Comparison of ENCODE assay signal across 21 cellular contexts in the genomic region with DNA sequence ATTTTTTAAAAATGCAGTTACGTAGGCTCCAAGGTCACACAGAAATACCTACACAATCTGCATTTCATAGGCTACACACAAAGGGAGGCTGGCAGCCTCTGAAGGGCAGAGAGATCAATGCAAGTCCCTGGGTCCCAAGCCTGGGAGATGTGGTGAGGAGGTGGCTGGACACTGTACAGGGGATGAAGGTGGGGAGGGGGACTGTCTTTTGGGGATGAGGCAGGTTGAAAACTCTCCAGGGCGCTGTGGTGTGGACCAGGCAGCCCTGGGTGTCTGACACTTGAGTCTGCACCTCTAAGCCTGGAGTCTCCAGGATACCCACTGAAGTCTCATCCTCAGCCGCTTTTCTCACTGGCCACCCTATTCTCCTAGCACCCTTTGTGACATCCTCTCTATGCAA. TPM values are rescaled to one million over a fixed set of nuclear protein-coding genes. Genes with fewer than 3 reads are reported as not detected.
DNase-seq lines count a peak whose midpoint lies in the region; ATAC-seq, FAIRE-seq and TF ChIP-seq lines count a peak whose summit lies in the region.
"Had no signal": no experiment of that assay in that cellular context is flagged by ENCODE, and none has a peak within 500 bp of the region (broad histone marks: within the 10 kb centered on the region; RNA-seq: fewer than 3 reads in every experiment).

No MANE protein-coding gene starts in this region.

- H2AFZ ChIP-seq in HepG2 (ENCODE audit: low read length) (no peak overlapping the region), endothelial cell of umbilical vein (ENCODE audit: low read depth, low read length) (no peak overlapping the region)
- H2AFZ ChIP-seq: GM23248 had no signal

- H3K27me3 Mint-ChIP-seq in stimulated activated naive B cell treated with anti-CD40 and anti-IgM and Interleukin-4, amounts not matched to agents 10 μg/mL and 1 μg/mL and 100 μg/mL, for 72 hours = no peaks in the 10 kb centered on the region

- H3K9me3 ChIP-seq in HepG2 (ENCODE audit: low read length) (no peaks in the 10 kb centered on the region), right lobe of liver (no peaks in the 10 kb centered on the region), endothelial cell of umbilical vein (replicated peaks; ENCODE audit: control insufficient read depth, insufficient read depth, low read length) (no peaks in the 10 kb centered on the region), gastrocnemius medialis (no peaks in the 10 kb centered on the region), prostate gland (no peaks in the 10 kb centered on the region)
- H3K9me3 ChIP-seq: Caco-2 had no signal

- dilution Hi-C loops in endothelial cell of umbilical vein (cut with MboI; ENCODE audit: extremely low pct_ligation_motif_present, low sequenced_read_pairs) = loop anchor here (25.0 kb wide), 1 partner anchor 126 kb away; no protein-coding TSS in a partner anchor

- no peaks in the 10 kb centered on the region for H3K79me2 ChIP-seq in HepG2 (ENCODE audit: insufficient read depth, low read length)
- H3K79me2 ChIP-seq in endothelial cell of umbilical vein (ENCODE audit: control insufficient read depth, insufficient read depth, low read length) = peaks cover 25% of the 10 kb centered on the region

- TF ChIP-seq EP300 in HepG2 (IDR thresholded peaks at IDR 0.05; ENCODE audit: low read depth in 2 of 2, low read length in 2 of 2) (no peak), HepG2 (CRISPR knock-in tag; IDR thresholded peaks at IDR 0.05; ENCODE audit: borderline replicate concordance) (no peak)

- H3K27me3 ChIP-seq in HepG2 (ENCODE audit: control insufficient read depth in 1 of 2, insufficient read depth in 2 of 2, low read length in 2 of 2) = no peaks in the 10 kb centered on the region
- no peaks in the 10 kb centered on the region for H3K27me3 ChIP-seq in right lobe of liver
- no peaks in the 10 kb centered on the region for H3K27me3 ChIP-seq in endothelial cell of umbilical vein (ENCODE audit: control insufficient read depth in 2 of 2, insufficient read depth in 2 of 2, low read length in 2 of 2)
- H3K27me3 ChIP-seq in gastrocnemius medialis = no peaks in the 10 kb centered on the region
- no peaks in the 10 kb centered on the region for H3K27me3 ChIP-seq in prostate gland (replicated peaks; ENCODE audit: insufficient read depth)

- H3K4me2 ChIP-seq in HepG2 (ENCODE audit: low read depth, low read length) (no peak overlapping the region), endothelial cell of umbilical vein (ENCODE audit: insufficient read depth, low read length) (no peak overlapping the region)

- H3K4me3 Mint-ChIP-seq in stimulated activated naive B cell treated with anti-CD40 and anti-IgM and Interleukin-4, amounts not matched to agents 10 μg/mL and 1 μg/mL and 100 μg/mL, for 72 hours = no peak overlapping the region
- H3K4me3 Mint-ChIP-seq: CD8-positive, alpha-beta T cell had no signal

- H3K4me1 Mint-ChIP-seq in stimulated activated naive B cell treated with anti-CD40 and anti-IgM and Interleukin-4, amounts not matched to agents 10 μg/mL and 1 μg/mL and 100 μg/mL, for 72 hours = peaks cover 10 to 19% of the 10 kb centered on the region in 2 donors

- H3K27ac ChIP-seq in HepG2 (ENCODE audit: extremely low read length, insufficient read depth, low read length) (no peak overlapping the region), right lobe of liver (no peak overlapping the region), endothelial cell of umbilical vein (ENCODE audit: insufficient read depth, low read depth, low read length) (no peak overlapping the region), gastrocnemius medialis (no peak overlapping the region), prostate gland (no peak overlapping the region)
- H3K27ac ChIP-seq: GM23248 had no signal

- H3K27ac Mint-ChIP-seq in stimulated activated naive B cell treated with anti-CD40 and anti-IgM and Interleukin-4, amounts not matched to agents 10 μg/mL and 1 μg/mL and 100 μg/mL, for 72 hours = peak overlapping the region; percentile 37
- H3K27ac Mint-ChIP-seq: CD8-positive, alpha-beta T cell had no signal

- CTCF ChIA-PET in HepG2 (lab: Yijun Ruan, JAX; ENCODE audit: low intra/inter-chr PET ratio, low total read pairs) (no interaction called here), endothelial cell of umbilical vein (lab: Charles Lee) (interaction anchor here (0.5 to 4.1 kb wide), 4 partner anchors 106 to 164 kb away, joined by 3 to 31 read pairs (median 18); no protein-coding TSS in a partner anchor)

- H3K9me3 Mint-ChIP-seq in stimulated activated naive B cell treated with anti-CD40 and anti-IgM and Interleukin-4, amounts not matched to agents 10 μg/mL and 1 μg/mL and 100 μg/mL, for 72 hours = no peaks in the 10 kb centered on the region
- H3K9me3 Mint-ChIP-seq: CD8-positive, alpha-beta T cell had no signal

- FAIRE-seq in HepG2 (lab: Jason Lieb, UNC) (no peak), endothelial cell of umbilical vein (lab: Jason Lieb, UNC) (no peak)
- FAIRE-seq: G401.6, GM12878, GM18507, GM19239, H1 had no signal

- peaks cover 76 to 79% of the 10 kb centered on the region in 2 donors for H3K36me3 Mint-ChIP-seq in stimulated activated naive B cell treated with anti-CD40 and anti-IgM and Interleukin-4, amounts not matched to agents 10 μg/mL and 1 μg/mL and 100 μg/mL, for 72 hours

- H3K9ac ChIP-seq in HepG2 (ENCODE audit: insufficient read depth, low read depth, low read length) (no peak overlapping the region), endothelial cell of umbilical vein (replicated peaks; ENCODE audit: extremely low read depth, insufficient read depth, low read length) (no peak overlapping the region)
- H3K9ac ChIP-seq: GM23248 had no signal

- no peak for TF ChIP-seq RAD21 in HepG2 (CRISPR knock-in tag; IDR thresholded peaks at IDR 0.05)

- H3K9me1 ChIP-seq in endothelial cell of umbilical vein (replicated peaks; ENCODE audit: control insufficient read depth, extremely low read depth, insufficient read depth, low read length) = no peaks in the 10 kb centered on the region

- DNase-seq in HepG2 (ENCODE audit: low spot score) = no peak
- no peak for DNase-seq in right lobe of liver
- DNase-seq in endothelial cell of umbilical vein (ENCODE audit: low read depth, low spot score) = peak; percentile 51
- no peak for DNase-seq in stimulated activated naive B cell treated with anti-CD40 and anti-IgM and Interleukin-4, amounts not matched to agents 10 μg/mL and 1 μg/mL and 100 μg/mL, for 72 hours
- DNase-seq in gastrocnemius medialis = no peak
- DNase-seq in hippocampal formation (lab: John Stamatoyannopoulos, UW) = no peak
- DNase-seq in prostate gland (ENCODE audit: low spot score) = no peak
- DNase-seq: C1 segment of cervical spinal cord; Caco-2; CD8-positive, alpha-beta T cell; DMS153; DND-41; GM23248; H7; HCEC 1CT had no signal

- POLR2A ChIA-PET in HepG2 (lab: Yijun Ruan, JAX) (no interaction called here), endothelial cell of umbilical vein (lab: Charles Lee) (no interaction called here)

- intact Hi-C loops in HepG2 (cut with micrococcal nuclease; ENCODE audit: unreplicated experiment) (no loop called here), right lobe of liver (cut with DNase I) (no loop called here), endothelial cell of umbilical vein (cut with micrococcal nuclease) (no loop called here), gastrocnemius medialis (cut with DNase I; ENCODE audit: low total_unique reads) (no loop called here), prostate gland (cut with DNase I) (no loop called here)

- peaks cover 28% of the 10 kb centered on the region for H3K4me1 ChIP-seq in HepG2 (ENCODE audit: insufficient read depth, low read length)
- H3K4me1 ChIP-seq in right lobe of liver = no peaks in the 10 kb centered on the region
- H3K4me1 ChIP-seq in endothelial cell of umbilical vein (ENCODE audit: control insufficient read depth, extremely low read depth, insufficient read depth, low read length) = peaks cover 15% of the 10 kb centered on the region
- H3K4me1 ChIP-seq in gastrocnemius medialis = no peaks in the 10 kb centered on the region
- H3K4me1 ChIP-seq in prostate gland (replicated peaks) = no peaks in the 10 kb centered on the region
- H3K4me1 ChIP-seq: Caco-2 had no signal

- TF ChIP-seq CTCF in HepG2 (CRISPR knock-in tag; IDR thresholded peaks at IDR 0.05) (no peak), right lobe of liver (IDR thresholded peaks at IDR 0.05) (no peak), endothelial cell of umbilical vein (IDR thresholded peaks at IDR 0.05; ENCODE audit: extremely low read depth in 1 of 2, insufficient read depth in 1 of 2, low read depth in 1 of 2, low read length in 2 of 2) (no peak), gastrocnemius medialis (IDR thresholded peaks at IDR 0.05 in 4 of 5, conservative IDR thresholded peaks at IDR 0.05 in 1 of 5) (no peak), prostate gland (IDR thresholded peaks at IDR 0.05) (no peak)

- ATAC-seq in HepG2 = no peak
- ATAC-seq in right lobe of liver = no peak
- ATAC-seq in stimulated activated naive B cell treated with anti-CD40 and anti-IgM and Interleukin-4, amounts not matched to agents 10 μg/mL and 1 μg/mL and 100 μg/mL, for 72 hours (replicated peaks) = no peak
- no peak for ATAC-seq in gastrocnemius medialis
- ATAC-seq: CD8-positive, alpha-beta T cell; GM12878 had no signal

- in situ Hi-C loops in HepG2 (cut with HindIII; ENCODE audit: extremely low pct_ligation_motif_present, low pct_unique_long_range_greater_than_20kb) = no loop called here
- in situ Hi-C loops in GM18951 (cut with MboI; ENCODE audit: low sequenced_read_pairs, unreplicated experiment) = no loop called here
- in situ Hi-C loops in gastrocnemius medialis (cut with MboI; ENCODE audit: low sequenced_read_pairs in 4 of 4) = no loop called here

- no TSS peak for BruUV-seq in HepG2 (replicated peaks; lab: Mats Ljungman, UMichigan)
- no TSS peak for BruUV-seq in endothelial cell of umbilical vein (replicated peaks; lab: Mats Ljungman, UMichigan)

- 94% methylated on average over 3 of the region's 3 CpGs for WGBS in HepG2 (ENCODE audit: low lambda C conversion rate)
- 84% methylated on average over 2 of the region's 3 CpGs for WGBS in right lobe of liver (ENCODE audit: insufficient coverage, low coverage, low lambda C conversion rate, missing lambda C conversion rate)
- WGBS in prostate gland = 100% methylated on average over 3 of the region's 3 CpGs

- 0 out of 4 replicates have a peak, but pooled peaks of 1 of the 2 experiments have one; percentile 3 for TF ChIP-seq POLR2A in HepG2 (IDR thresholded peaks at IDR 0.05; ENCODE audit: insufficient read depth in 1 of 2, low read depth in 2 of 2, low read length in 2 of 2)
- TF ChIP-seq POLR2A in right lobe of liver (IDR thresholded peaks at IDR 0.05) = no peak
- TF ChIP-seq POLR2A in GM18951 (IDR thresholded peaks at IDR 0.05; ENCODE audit: extremely low read depth, insufficient read depth, insufficient read length) = peak; percentile 20
- peak; percentile 32 for TF ChIP-seq POLR2A in endothelial cell of umbilical vein (IDR thresholded peaks at IDR 0.05; ENCODE audit: low read depth, low read length)
- TF ChIP-seq POLR2A in gastrocnemius medialis (IDR thresholded peaks at IDR 0.05) = no peak
- TF ChIP-seq POLR2A in prostate gland (IDR thresholded peaks at IDR 0.05) = no peak

- H3K36me3 ChIP-seq in HepG2 (replicated peaks in 1 of 2; ENCODE audit: control insufficient read depth in 1 of 2, insufficient read depth in 2 of 2, low read length in 2 of 2) (peaks cover 71 to 97% of the 10 kb centered on the region in 2 experiments), right lobe of liver (peaks cover 9 to 96% (median 59%) of the 10 kb centered on the region in 4 donors), endothelial cell of umbilical vein (ENCODE audit: control insufficient read depth in 2 of 2, extremely low read depth in 1 of 2, insufficient read depth in 2 of 2, low read length in 2 of 2) (peaks cover 83 to 89% of the 10 kb centered on the region in 2 experiments), gastrocnemius medialis (peaks cover 5 to 96% of the 10 kb centered on the region in 2 donors), prostate gland (peaks cover 17 to 20% of the 10 kb centered on the region in 2 donors)

- H3K4me3 ChIP-seq in HepG2 (replicated peaks in 1 of 3; ENCODE audit: insufficient read depth in 1 of 3, low read depth in 2 of 3, low read length in 3 of 3) (no peak overlapping the region), right lobe of liver (no peak overlapping the region), endothelial cell of umbilical vein (replicated peaks in 1 of 3; ENCODE audit: insufficient read depth in 1 of 3, low read depth in 1 of 3, low read length in 3 of 3) (no peak overlapping the region), gastrocnemius medialis (no peak overlapping the region), prostate gland (no peak overlapping the region)
- H3K4me3 ChIP-seq: GM12878, GM23248 had no signal

- H4K20me1 ChIP-seq in HepG2 (ENCODE audit: insufficient read depth, low read length) = peaks cover 17% of the 10 kb centered on the region; the same call in 1 of the 2 replicates
- no peaks in the 10 kb centered on the region for H4K20me1 ChIP-seq in endothelial cell of umbilical vein (replicated peaks; ENCODE audit: control insufficient read depth, extremely low read depth, insufficient read depth, low read length)

RNA-seq across cellular contexts. Expression of gene TXNDC5, which starts 24.5 kb away (rescaled TPM):
- total RNA-seq in HepG2 (2016; rRNA removed; fragmentation: Illumina TruSeq; extraction: Trizol) (376 and 578 TPM in 2 replicates), right lobe of liver (100 to 1,000 TPM in 5 of 6 experiments, 10 to 100 TPM in 1; 87.9 to 187 (median 133) TPM), endothelial cell of umbilical vein (1,581 and 1,665 TPM in 2 replicates), gastrocnemius medialis (10 to 100 TPM; 29.9 to 43.3 (median 38.8) TPM), prostate gland (100 to 1,000 TPM; 123 to 128 TPM)
- total RNA-seq in HepG2 (2016; cell fraction: cytosol; rRNA removed; fragmentation: Illumina TruSeq; extraction: Trizol; ENCODE audit: low read depth) = 169 TPM in 2 replicates
- 372 and 586 TPM in 2 replicates for total RNA-seq in HepG2 (2016; cell fraction: insoluble cytoplasmic fraction; rRNA removed; fragmentation: Illumina TruSeq; extraction: Trizol)
- 439 and 444 TPM in 2 replicates for total RNA-seq in HepG2 (2016; cell fraction: membrane; rRNA removed; fragmentation: Illumina TruSeq; extraction: Trizol)
- total RNA-seq in HepG2 (2016; cell fraction: nucleus; rRNA removed; fragmentation: Illumina TruSeq; extraction: Trizol) = 445 and 518 TPM in 2 replicates
- polyA plus RNA-seq in HepG2 (2011; rRNA removed) (255 and 287 TPM in 2 replicates), endothelial cell of umbilical vein (2,566 and 2,629 TPM in 2 replicates)
- 252 and 289 TPM in 2 replicates for polyA plus RNA-seq in HepG2 (2011; cell fraction: cytosol; rRNA removed)
- polyA plus RNA-seq in HepG2 (2011; cell fraction: nucleus; rRNA removed) = 144 and 146 TPM in 2 replicates
- polyA plus RNA-seq in HepG2 (2012) = 246 and 286 TPM in 2 replicates
- polyA plus RNA-seq in HepG2 (2016; cell fraction: cytosol; fragmentation: Illumina TruSeq; extraction: Trizol; ENCODE audit: low read depth) = 158 and 172 TPM in 2 replicates
- 267 and 268 TPM in 2 replicates for polyA plus RNA-seq in HepG2 (2016; cell fraction: insoluble cytoplasmic fraction; fragmentation: Illumina TruSeq; extraction: Trizol; ENCODE audit: low read depth)
- polyA plus RNA-seq in HepG2 (2016; cell fraction: membrane; fragmentation: Illumina TruSeq; extraction: Trizol; ENCODE audit: low read depth) = 288 and 289 TPM in 2 replicates
- polyA plus RNA-seq in HepG2 (2016; cell fraction: nucleus; fragmentation: Illumina TruSeq; extraction: Trizol; ENCODE audit: insufficient read depth, low read depth) = 529 and 534 TPM in 2 replicates
- 99.9 and 291 TPM in 2 replicates for polyA minus RNA-seq in HepG2 (2011; rRNA and poly(A)+ RNA removed; ENCODE audit: low replicate concordance)
- 147 and 151 TPM in 2 replicates for polyA minus RNA-seq in HepG2 (2011; cell fraction: cytosol; rRNA and poly(A)+ RNA removed)
- polyA minus RNA-seq in HepG2 (2011; cell fraction: nucleus; rRNA and poly(A)+ RNA removed) = 104 and 118 TPM in 2 replicates
- 2,247 and 2,322 TPM in 2 replicates for polyA plus RNA-seq in endothelial cell of umbilical vein (2011; cell fraction: cytosol; rRNA removed)
- 1,597 and 1,745 TPM in 2 replicates for polyA plus RNA-seq in endothelial cell of umbilical vein (2011; cell fraction: nucleus; rRNA removed)
- polyA plus RNA-seq in endothelial cell of umbilical vein (2012) = 1,989 and 2,618 TPM in 2 replicates
- polyA minus RNA-seq in endothelial cell of umbilical vein = 2,443 and 2,887 TPM in 2 replicates
- polyA minus RNA-seq in endothelial cell of umbilical vein (2011; cell fraction: cytosol; rRNA and poly(A)+ RNA removed) = 46.0 TPM
- polyA minus RNA-seq in endothelial cell of umbilical vein (2011; cell fraction: nucleus; rRNA and poly(A)+ RNA removed) = 638 and 706 TPM in 2 replicates

Comparison
In these comparisons a context has a peak if more than half of its experiments do, and no peak if none do; other contexts are left out.
1. POLR2A ChIP-seq: peak in GM18951 (single experiment) and endothelial cell of umbilical vein (single experiment); none in right lobe of liver (single experiment), gastrocnemius medialis (0 of 2) and prostate gland (single experiment).